ENCODE assay signal across 2 cellular contexts in genomic region chr22:42357634-42358296, GRCh38.
TF ChIP-seq lines count a peak whose summit lies in the region.

No MANE protein-coding gene starts in this region.

TF ChIP-seq in GM23338, 12 proteins besides CTCF, POLR2A, EP300 and RAD21:
- TF ChIP-seq ZNF462 (CRISPR knock-in tag; IDR thresholded peaks at IDR 0.05) (no peak), ETS1 (IDR thresholded peaks at IDR 0.05) (no peak)

TF ChIP-seq in K562, 482 proteins besides CTCF, POLR2A, EP300 and RAD21 (continued from another document):
- no peak for TF ChIP-seq PATZ1 (CRISPR knock-in tag; IDR thresholded peaks at IDR 0.05; ENCODE audit: borderline replicate concordance)
- TF ChIP-seq RBBP5 (IDR thresholded peaks at IDR 0.05; ENCODE audit: borderline replicate concordance, insufficient read depth, low read length, poor library complexity, severe bottlenecking), result no peak
- no peak for TF ChIP-seq KLF10 (CRISPR knock-in tag; IDR thresholded peaks at IDR 0.05)
- no peak for TF ChIP-seq MBD2 (IDR thresholded peaks at IDR 0.05; ENCODE audit: borderline replicate concordance, low read depth)
